ENCODE assay signal across 17 cellular contexts in genomic region chr17:38357488-38358123, GRCh38. TPM values are rescaled to one million over a fixed set of nuclear protein-coding genes. Genes with fewer than 3 reads are reported as not detected.
DNase-seq lines count a peak whose midpoint lies in the region; ATAC-seq and TF ChIP-seq lines count a peak whose summit lies in the region.
"Had no signal": no experiment of that assay in that cellular context is flagged by ENCODE, and none has a peak within 500 bp of the region (broad histone marks: within the 10 kb centered on the region; RNA-seq: fewer than 3 reads in every experiment).

No MANE protein-coding gene starts in this region.

- H2BK12ac ChIP-seq in mesenchymal stem cell (ENCODE audit: low read length in 2 of 2), result no peak overlapping the region

- H3K4me2 ChIP-seq in mesenchymal stem cell (ENCODE audit: low read length, poor library complexity, severe bottlenecking), result no peak overlapping the region

- no peak overlapping the region for H3K4me3 Mint-ChIP-seq in chondrocyte (ENCODE audit: unreplicated experiment)
- H3K4me3 Mint-ChIP-seq: activated T-helper 1 cell treated with anti-CD3 and anti-CD28 coated beads, Interleukin-12 subunit alpha, Interleukin-12 subunit beta, Interleukin-2, Interleukin-4 antibody, amounts not matched to agents 30 ng/mL and 10 ng/mL and 1 ng/mL, durations not matched to agents 14 hours and 24 hours and 36 hours; HFFc6 had no signal

- H4K8ac ChIP-seq in mesenchymal stem cell (ENCODE audit: low read length), result no peak overlapping the region

- DNase-seq in NCI-H1694 treated with DMSO at 0.1 percent for 48 hours (lab: John Stamatoyannopoulos, UW) (peak; percentile 93), chondrocyte (ENCODE audit: low spot score) (no peak), mesenchymal stem cell (no peak), NCI-H2029 (lab: John Stamatoyannopoulos, UW) (no peak)
- no peak for DNase-seq in activated CD4-positive, alpha-beta T cell treated with anti-CD3 and anti-CD28 coated beads for 1 hour
- no peak for DNase-seq in activated CD8-positive, alpha-beta memory T cell treated with anti-CD3 and anti-CD28 coated beads, Interleukin-2, amount 50 U/mL, for 48 hours
- DNase-seq: activated CD4-positive, alpha-beta T cell treated with anti-CD3 and anti-CD28 coated beads, Interleukin-2, amount 50 U/mL, for 4 hours; HFFc6; NK-92 treated with Interleukin-12 subunit alpha and Interleukin-12 subunit beta, amount 100 ng/mL, for 24 hours; SHP77 treated with DMSO at 0.1 percent for 48 hours; upper lobe of right lung had no signal

- H3K9ac ChIP-seq in mesenchymal stem cell (ENCODE audit: low read length), result no peak overlapping the region
- H3K9ac ChIP-seq: parathyroid adenoma had no signal

- H4K91ac ChIP-seq in mesenchymal stem cell (ENCODE audit: low read length), result no peak overlapping the region

- no peak overlapping the region for H3K4ac ChIP-seq in mesenchymal stem cell (ENCODE audit: low read depth in 1 of 2, low read length in 2 of 2)

- no peak overlapping the region for H3K14ac ChIP-seq in mesenchymal stem cell (ENCODE audit: low read length in 2 of 2)

- no peak for ATAC-seq in HG03442 (IDR thresholded peaks at IDR 0.05; ENCODE audit: unreplicated experiment)
- ATAC-seq: GM12878, upper lobe of right lung had no signal

- no peak overlapping the region for H2AK5ac ChIP-seq in mesenchymal stem cell (ENCODE audit: low read length, severe bottlenecking)

- no peaks in the 10 kb centered on the region for H3K27me3 Mint-ChIP-seq in chondrocyte (ENCODE audit: low read depth)

- H3K9me3 Mint-ChIP-seq in chondrocyte (ENCODE audit: low read depth), result no peaks in the 10 kb centered on the region
- H3K9me3 Mint-ChIP-seq: activated T-helper 1 cell treated with anti-CD3 and anti-CD28 coated beads, Interleukin-12 subunit alpha, Interleukin-12 subunit beta, Interleukin-2, Interleukin-4 antibody, amounts not matched to agents 30 ng/mL and 10 ng/mL and 1 ng/mL, durations not matched to agents 14 hours and 24 hours and 36 hours; HFFc6 had no signal

- H3K4me3 ChIP-seq in mesenchymal stem cell (ENCODE audit: insufficient read depth in 1 of 2, low read depth in 1 of 2, low read length in 2 of 2), result no peak overlapping the region
- H3K4me3 ChIP-seq: GM12878, upper lobe of right lung had no signal

- no peak overlapping the region for H2AFZ ChIP-seq in mesenchymal stem cell (ENCODE audit: low read depth, low read length)
- H2AFZ ChIP-seq: parathyroid adenoma had no signal

- H3K36me3 Mint-ChIP-seq in chondrocyte (ENCODE audit: low read depth), result peaks cover 2% of the 10 kb centered on the region

- peaks cover 77% of the 10 kb centered on the region for H3K4me1 Mint-ChIP-seq in chondrocyte (ENCODE audit: low read depth)

- H3K79me1 ChIP-seq in mesenchymal stem cell (replicated peaks; ENCODE audit: low read length, poor library complexity, severe bottlenecking), result peaks cover 27% of the 10 kb centered on the region

- no peak overlapping the region for H3K23ac ChIP-seq in mesenchymal stem cell (ENCODE audit: low read length in 2 of 2)

- H2BK5ac ChIP-seq in mesenchymal stem cell (ENCODE audit: low read depth, low read length, poor library complexity, severe bottlenecking), result no peak overlapping the region

- no peak for TF ChIP-seq CTCF in chondrocyte (IDR thresholded peaks at IDR 0.05)

- 93% methylated on average over 2 of the region's 2 CpGs for WGBS in mesenchymal stem cell

- H3K18ac ChIP-seq in mesenchymal stem cell (ENCODE audit: low read depth in 1 of 2, low read length in 2 of 2), result no peak overlapping the region

- H3K27ac ChIP-seq in mesenchymal stem cell (ENCODE audit: low read length, poor library complexity, severe bottlenecking) (peak overlapping the region; percentile 14), temporal lobe (ENCODE audit: low read depth, low read length) (peak overlapping the region; percentile 44)
- H3K27ac ChIP-seq: C4-2B, parathyroid adenoma, upper lobe of right lung had no signal

- H3K27ac Mint-ChIP-seq in chondrocyte (ENCODE audit: unreplicated experiment), result peak overlapping the region; percentile 91
- H3K27ac Mint-ChIP-seq: activated T-helper 1 cell treated with anti-CD3 and anti-CD28 coated beads, Interleukin-12 subunit alpha, Interleukin-12 subunit beta, Interleukin-2, Interleukin-4 antibody, amounts not matched to agents 30 ng/mL and 10 ng/mL and 1 ng/mL, durations not matched to agents 14 hours and 24 hours and 36 hours; HFFc6 had no signal

- H3K36me3 ChIP-seq in mesenchymal stem cell (ENCODE audit: control insufficient read depth in 1 of 2, insufficient read depth in 2 of 2, low read depth in 1 of 2, low read length in 2 of 2), result peaks cover 0 to 4% of the 10 kb centered on the region in 2 experiments

- H2BK15ac ChIP-seq in mesenchymal stem cell (ENCODE audit: low read depth, poor library complexity, severe bottlenecking), result no peak overlapping the region

- no peaks in the 10 kb centered on the region for H3K9me3 ChIP-seq in mesenchymal stem cell (ENCODE audit: control insufficient read depth, low read length)
- H3K9me3 ChIP-seq: upper lobe of right lung had no signal

- no peak overlapping the region for H2BK120ac ChIP-seq in mesenchymal stem cell (ENCODE audit: low read depth, low read length)

- H3K27me3 ChIP-seq in mesenchymal stem cell (ENCODE audit: control insufficient read depth in 1 of 2, insufficient read depth in 1 of 2, low read length in 2 of 2), result no peaks in the 10 kb centered on the region
- H3K27me3 ChIP-seq: upper lobe of right lung had no signal

- peaks cover 11% of the 10 kb centered on the region for H3K4me1 ChIP-seq in mesenchymal stem cell (ENCODE audit: control insufficient read depth, insufficient read depth, low read depth, low read length)

RNA-seq across cellular contexts. Expression of gene SOCS7, which starts 6.0 kb away (rescaled TPM):
- total RNA-seq in chondrocyte (17.8 to 19.5 TPM (median 17.9 TPM) in 3 replicates), temporal lobe (53.6 TPM)
- polyA plus RNA-seq in mesenchymal stem cell (2013, experiment 1 of 2), result 4.7 TPM
- polyA plus RNA-seq in mesenchymal stem cell (2013, experiment 2 of 2), result 4.0 TPM

RNA-seq across cellular contexts. Expression of gene GPR179, which starts 13.8 kb away (rescaled TPM):
- total RNA-seq in chondrocyte (0.56 TPM in 1 of 3 replicates, not detected in the others), temporal lobe (0.74 TPM)
- polyA plus RNA-seq in mesenchymal stem cell (2013, experiment 1 of 2), result not detected
- polyA plus RNA-seq in mesenchymal stem cell (2013, experiment 2 of 2), result 0.01 TPM
- total RNA-seq: HFFc6 had no signal
